ENCODE assay signal across 1 cellular context in the genomic region with DNA sequence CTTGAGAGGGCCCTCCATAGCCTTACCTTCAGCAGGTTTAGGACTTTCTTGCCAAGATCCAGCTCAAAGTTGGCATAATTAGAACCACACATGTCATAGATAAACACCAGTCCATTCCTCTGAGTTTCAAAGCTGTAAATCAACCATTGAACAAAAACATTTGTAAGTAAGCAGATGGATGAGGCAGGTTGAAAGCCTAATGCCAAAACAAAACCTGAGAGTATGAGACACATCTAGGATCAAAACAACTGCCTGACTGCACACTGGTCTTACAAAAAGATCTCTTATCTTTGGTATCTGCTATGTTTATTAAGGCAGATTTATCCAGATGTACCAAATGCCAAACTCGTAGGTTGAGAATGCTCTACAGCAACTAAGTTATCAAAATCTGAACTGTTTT.
TF ChIP-seq lines count a peak whose summit lies in the region.

No MANE protein-coding gene starts in this region.

TF ChIP-seq in HepG2, 621 proteins besides CTCF, POLR2A, EP300 and RAD21 (continued from another document):
- TF ChIP-seq, protein P1, sequence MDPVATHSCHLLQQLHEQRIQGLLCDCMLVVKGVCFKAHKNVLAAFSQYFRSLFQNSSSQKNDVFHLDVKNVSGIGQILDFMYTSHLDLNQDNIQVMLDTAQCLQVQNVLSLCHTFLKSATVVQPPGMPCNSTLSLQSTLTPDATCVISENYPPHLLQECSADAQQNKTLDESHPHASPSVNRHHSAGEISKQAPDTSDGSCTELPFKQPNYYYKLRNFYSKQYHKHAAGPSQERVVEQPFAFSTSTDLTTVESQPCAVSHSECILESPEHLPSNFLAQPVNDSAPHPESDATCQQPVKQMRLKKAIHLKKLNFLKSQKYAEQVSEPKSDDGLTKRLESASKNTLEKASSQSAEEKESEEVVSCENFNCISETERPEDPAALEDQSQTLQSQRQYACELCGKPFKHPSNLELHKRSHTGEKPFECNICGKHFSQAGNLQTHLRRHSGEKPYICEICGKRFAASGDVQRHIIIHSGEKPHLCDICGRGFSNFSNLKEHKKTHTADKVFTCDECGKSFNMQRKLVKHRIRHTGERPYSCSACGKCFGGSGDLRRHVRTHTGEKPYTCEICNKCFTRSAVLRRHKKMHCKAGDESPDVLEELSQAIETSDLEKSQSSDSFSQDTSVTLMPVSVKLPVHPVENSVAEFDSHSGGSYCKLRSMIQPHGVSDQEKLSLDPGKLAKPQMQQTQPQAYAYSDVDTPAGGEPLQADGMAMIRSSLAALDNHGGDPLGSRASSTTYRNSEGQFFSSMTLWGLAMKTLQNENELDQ (CRISPR knock-in tag; IDR thresholded peaks at IDR 0.05; ENCODE audit: borderline replicate concordance), result no peak
- TF ChIP-seq ZMAT3 (CRISPR knock-in tag; conservative IDR thresholded peaks at IDR 0.05) (no peak), ZNF263 (CRISPR knock-in tag; IDR thresholded peaks at IDR 0.05) (no peak), SP140L (CRISPR knock-in tag; IDR thresholded peaks at IDR 0.05; ENCODE audit: borderline replicate concordance) (no peak), ZNF766 (CRISPR knock-in tag; IDR thresholded peaks at IDR 0.05; ENCODE audit: borderline replicate concordance) (no peak), NFE2 (CRISPR knock-in tag; IDR thresholded peaks at IDR 0.05) (no peak), JUND (CRISPR knock-in tag; IDR thresholded peaks at IDR 0.05) (no peak), CREB1 (IDR thresholded peaks at IDR 0.05) (no peak), CREB1 (CRISPR knock-in tag; IDR thresholded peaks at IDR 0.05) (no peak), PAF1 (CRISPR knock-in tag; IDR thresholded peaks at IDR 0.05) (no peak)
- TF ChIP-seq, protein P2, sequence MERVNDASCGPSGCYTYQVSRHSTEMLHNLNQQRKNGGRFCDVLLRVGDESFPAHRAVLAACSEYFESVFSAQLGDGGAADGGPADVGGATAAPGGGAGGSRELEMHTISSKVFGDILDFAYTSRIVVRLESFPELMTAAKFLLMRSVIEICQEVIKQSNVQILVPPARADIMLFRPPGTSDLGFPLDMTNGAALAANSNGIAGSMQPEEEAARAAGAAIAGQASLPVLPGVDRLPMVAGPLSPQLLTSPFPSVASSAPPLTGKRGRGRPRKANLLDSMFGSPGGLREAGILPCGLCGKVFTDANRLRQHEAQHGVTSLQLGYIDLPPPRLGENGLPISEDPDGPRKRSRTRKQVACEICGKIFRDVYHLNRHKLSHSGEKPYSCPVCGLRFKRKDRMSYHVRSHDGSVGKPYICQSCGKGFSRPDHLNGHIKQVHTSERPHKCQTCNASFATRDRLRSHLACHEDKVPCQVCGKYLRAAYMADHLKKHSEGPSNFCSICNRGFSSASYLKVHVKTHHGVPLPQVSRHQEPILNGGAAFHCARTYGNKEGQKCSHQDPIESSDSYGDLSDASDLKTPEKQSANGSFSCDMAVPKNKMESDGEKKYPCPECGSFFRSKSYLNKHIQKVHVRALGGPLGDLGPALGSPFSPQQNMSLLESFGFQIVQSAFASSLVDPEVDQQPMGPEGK (CRISPR knock-in tag; IDR thresholded peaks at IDR 0.05), result no peak
- TF ChIP-seq, protein P3, sequence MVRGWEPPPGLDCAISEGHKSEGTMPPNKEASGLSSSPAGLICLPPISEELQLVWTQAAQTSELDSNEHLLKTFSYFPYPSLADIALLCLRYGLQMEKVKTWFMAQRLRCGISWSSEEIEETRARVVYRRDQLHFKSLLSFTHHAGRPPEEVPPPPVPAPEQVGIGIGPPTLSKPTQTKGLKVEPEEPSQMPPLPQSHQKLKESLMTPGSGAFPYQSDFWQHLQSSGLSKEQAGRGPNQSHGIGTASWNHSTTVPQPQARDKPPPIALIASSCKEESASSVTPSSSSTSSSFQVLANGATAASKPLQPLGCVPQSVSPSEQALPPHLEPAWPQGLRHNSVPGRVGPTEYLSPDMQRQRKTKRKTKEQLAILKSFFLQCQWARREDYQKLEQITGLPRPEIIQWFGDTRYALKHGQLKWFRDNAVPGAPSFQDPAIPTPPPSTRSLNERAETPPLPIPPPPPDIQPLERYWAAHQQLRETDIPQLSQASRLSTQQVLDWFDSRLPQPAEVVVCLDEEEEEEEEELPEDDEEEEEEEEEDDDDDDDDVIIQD (CRISPR knock-in tag; IDR thresholded peaks at IDR 0.05; ENCODE audit: low read depth), result no peak
- TF ChIP-seq, protein P4, sequence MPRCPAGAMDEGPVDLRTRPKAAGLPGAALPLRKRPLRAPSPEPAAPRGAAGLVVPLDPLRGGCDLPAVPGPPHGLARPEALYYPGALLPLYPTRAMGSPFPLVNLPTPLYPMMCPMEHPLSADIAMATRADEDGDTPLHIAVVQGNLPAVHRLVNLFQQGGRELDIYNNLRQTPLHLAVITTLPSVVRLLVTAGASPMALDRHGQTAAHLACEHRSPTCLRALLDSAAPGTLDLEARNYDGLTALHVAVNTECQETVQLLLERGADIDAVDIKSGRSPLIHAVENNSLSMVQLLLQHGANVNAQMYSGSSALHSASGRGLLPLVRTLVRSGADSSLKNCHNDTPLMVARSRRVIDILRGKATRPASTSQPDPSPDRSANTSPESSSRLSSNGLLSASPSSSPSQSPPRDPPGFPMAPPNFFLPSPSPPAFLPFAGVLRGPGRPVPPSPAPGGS (CRISPR knock-in tag; IDR thresholded peaks at IDR 0.05), result no peak
- TF ChIP-seq, protein P5, sequence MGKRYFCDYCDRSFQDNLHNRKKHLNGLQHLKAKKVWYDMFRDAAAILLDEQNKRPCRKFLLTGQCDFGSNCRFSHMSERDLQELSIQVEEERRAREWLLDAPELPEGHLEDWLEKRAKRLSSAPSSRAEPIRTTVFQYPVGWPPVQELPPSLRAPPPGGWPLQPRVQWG (CRISPR knock-in tag; IDR thresholded peaks at IDR 0.05; ENCODE audit: borderline replicate concordance, low read depth), result no peak
- TF ChIP-seq, protein P6, sequence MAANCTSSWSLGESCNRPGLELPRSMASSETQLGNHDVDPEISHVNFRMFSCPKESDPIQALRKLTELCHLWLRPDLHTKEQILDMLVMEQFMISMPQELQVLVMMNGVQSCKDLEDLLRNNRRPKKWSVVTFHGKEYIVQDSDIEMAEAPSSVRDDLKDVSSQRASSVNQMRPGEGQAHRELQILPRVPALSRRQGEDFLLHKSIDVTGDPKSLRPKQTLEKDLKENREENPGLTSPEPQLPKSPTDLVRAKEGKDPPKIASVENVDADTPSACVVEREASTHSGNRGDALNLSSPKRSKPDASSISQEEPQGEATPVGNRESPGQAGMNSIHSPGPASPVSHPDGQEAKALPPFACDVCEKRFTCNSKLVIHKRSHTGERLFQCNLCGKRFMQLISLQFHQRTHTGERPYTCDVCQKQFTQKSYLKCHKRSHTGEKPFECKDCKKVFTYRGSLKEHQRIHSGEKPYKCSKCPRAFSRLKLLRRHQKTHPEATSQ (CRISPR knock-in tag; IDR thresholded peaks at IDR 0.05; ENCODE audit: borderline replicate concordance), result no peak
